ENCODE assay signal across 8 cellular contexts in genomic region chr10:69123747-69124557, GRCh38. TPM values are rescaled to one million over a fixed set of nuclear protein-coding genes. Genes with fewer than 3 reads are reported as not detected.
DNase-seq lines count a peak whose midpoint lies in the region; ATAC-seq and TF ChIP-seq lines count a peak whose summit lies in the region.

VPS26A (plus strand) TSS chr10:69124178; CDS start chr10:69124278, 100 bp downstream.

- peak within 1 kb of the TSS; percentile 95 for H3K4me2 ChIP-seq in mesendoderm (ENCODE audit: low read length)

- peak within 1 kb of the TSS; percentile 97 for H3K4me3 Mint-ChIP-seq in Calu3 (ENCODE audit: low read depth, unreplicated experiment)
- H3K4me3 Mint-ChIP-seq in activated CD8-positive, alpha-beta memory T cell treated with anti-CD3 and anti-CD28 coated beads, Interleukin-2, amount 10 ng/mL, durations not matched to agents 7 days and 5 days = peak within 1 kb of the TSS; percentile 89

- H3K4me1 ChIP-seq in HUES48 (ENCODE audit: control insufficient read depth, insufficient read depth, low read length) = peaks cover 6% of the 10 kb centered on the region; the same call in 1 of the 2 replicates
- no peaks in the 10 kb centered on the region for H3K4me1 ChIP-seq in NT2/D1 (ENCODE audit: insufficient read depth, insufficient read length)
- peaks cover 8% of the 10 kb centered on the region for H3K4me1 ChIP-seq in endocrine pancreas (ENCODE audit: control insufficient read depth, insufficient read depth, low read length)
- H3K4me1 ChIP-seq in mesendoderm (ENCODE audit: control insufficient read depth, low read depth, low read length) = no peaks in the 10 kb centered on the region

- H3K79me2 ChIP-seq in mesendoderm (ENCODE audit: control insufficient read depth, insufficient read depth, low read length) = peaks cover 13% of the 10 kb centered on the region

- no peaks in the 10 kb centered on the region for H3K4me1 Mint-ChIP-seq in Calu3 (ENCODE audit: low read depth, unreplicated experiment)
- H3K4me1 Mint-ChIP-seq in activated CD8-positive, alpha-beta memory T cell treated with anti-CD3 and anti-CD28 coated beads, Interleukin-2, amount 10 ng/mL, durations not matched to agents 7 days and 5 days = peaks cover 29% of the 10 kb centered on the region

- H3K23ac ChIP-seq in mesendoderm (ENCODE audit: low read length) = no peak within 1 kb of the TSS

- H3K27me3 Mint-ChIP-seq in Calu3 (ENCODE audit: unreplicated experiment) = no peaks in the 10 kb centered on the region
- no peaks in the 10 kb centered on the region for H3K27me3 Mint-ChIP-seq in activated CD8-positive, alpha-beta memory T cell treated with anti-CD3 and anti-CD28 coated beads, Interleukin-2, amount 10 ng/mL, durations not matched to agents 7 days and 5 days

- H4K5ac ChIP-seq in mesendoderm (ENCODE audit: low read length) = peak within 1 kb of the TSS; percentile 91

- no peak within 1 kb of the TSS for H2AK5ac ChIP-seq in mesendoderm (ENCODE audit: low read length)

- H3K27ac ChIP-seq in HUES48 (ENCODE audit: low read depth, low read length) (peak within 1 kb of the TSS; percentile 99), mesendoderm (ENCODE audit: low read depth, low read length) (peak within 1 kb of the TSS; percentile 95)

- no peaks in the 10 kb centered on the region for H3K79me1 ChIP-seq in mesendoderm (ENCODE audit: low read length)

- peak within 1 kb of the TSS; percentile 77 for H4K8ac ChIP-seq in mesendoderm (ENCODE audit: low read depth, low read length)

- H3K36me3 ChIP-seq in HUES48 (ENCODE audit: control insufficient read depth, insufficient read depth, low read length) (no peaks in the 10 kb centered on the region), NT2/D1 (ENCODE audit: insufficient read depth, insufficient read length, low read length) (no peaks in the 10 kb centered on the region), endocrine pancreas (ENCODE audit: control insufficient read depth, insufficient read depth, low read length) (no peaks in the 10 kb centered on the region), mesendoderm (ENCODE audit: control insufficient read depth, insufficient read depth, low read length) (no peaks in the 10 kb centered on the region)

- H2BK5ac ChIP-seq in mesendoderm (ENCODE audit: low read length) = peak within 1 kb of the TSS; percentile 91

- no peaks in the 10 kb centered on the region for H3K9me3 ChIP-seq in HUES48 (ENCODE audit: control insufficient read depth, insufficient read depth, low read length)
- no peaks in the 10 kb centered on the region for H3K9me3 ChIP-seq in NT2/D1 (ENCODE audit: insufficient read depth, low read length)
- no peaks in the 10 kb centered on the region for H3K9me3 ChIP-seq in endocrine pancreas (ENCODE audit: control insufficient read depth, low read length)

- CTCF ChIA-PET in Calu3 (lab: Charles Lee) = interaction anchor here (0.6 to 2.1 kb wide), 3 partner anchors 119 to 731 kb away, joined by 3 to 13 read pairs (median 7); partner anchors contain the start of gene DDX21
- CTCF ChIA-PET in activated CD8-positive, alpha-beta memory T cell treated with anti-CD3 and anti-CD28 coated beads, Interleukin-2, amount 10 ng/mL, durations not matched to agents 7 days and 5 days (lab: Charles Lee) = interaction anchor here (1.0 to 2.5 kb wide), 7 partner anchors 30 to 169 kb away, joined by 3 to 7 read pairs (median 5); partner anchors contain the start of gene DDX21

- no CpG with 5 or more reads among the region's 82 CpGs for WGBS in mesendoderm (ENCODE audit: extremely low coverage, insufficient coverage, low lambda C conversion rate)

- H3K9ac ChIP-seq in HUES48 (ENCODE audit: low read depth, low read length) (peak within 1 kb of the TSS; percentile 94), NT2/D1 (ENCODE audit: insufficient read length, low read depth) (peak within 1 kb of the TSS; percentile 94), endocrine pancreas (ENCODE audit: control insufficient read depth, insufficient read depth, low read length) (peak within 1 kb of the TSS; percentile 82), mesendoderm (ENCODE audit: low read length) (peak within 1 kb of the TSS; percentile 99)

- H3K36me3 Mint-ChIP-seq in Calu3 (ENCODE audit: insufficient read depth, unreplicated experiment) = peaks cover 26% of the 10 kb centered on the region
- H3K36me3 Mint-ChIP-seq in activated CD8-positive, alpha-beta memory T cell treated with anti-CD3 and anti-CD28 coated beads, Interleukin-2, amount 10 ng/mL, durations not matched to agents 7 days and 5 days = peaks cover 7% of the 10 kb centered on the region

- TF ChIP-seq CTCF in Calu3 (IDR thresholded peaks at IDR 0.05; ENCODE audit: unreplicated experiment) = no peak

- no peaks in the 10 kb centered on the region for H3K9me3 Mint-ChIP-seq in Calu3 (ENCODE audit: low read depth, unreplicated experiment)
- H3K9me3 Mint-ChIP-seq in activated CD8-positive, alpha-beta memory T cell treated with anti-CD3 and anti-CD28 coated beads, Interleukin-2, amount 10 ng/mL, durations not matched to agents 7 days and 5 days (ENCODE audit: low read depth) = no peaks in the 10 kb centered on the region

- H2BK15ac ChIP-seq in mesendoderm (replicated peaks; ENCODE audit: low read depth) = no peak within 1 kb of the TSS

- peak within 1 kb of the TSS; percentile 96 for H3K18ac ChIP-seq in mesendoderm (ENCODE audit: low read length)

- no TSS peak for BruUV-seq in Calu3 (replicated peaks; lab: Mats Ljungman, UMichigan)

- H2BK120ac ChIP-seq in mesendoderm (ENCODE audit: low read depth, low read length) = no peak within 1 kb of the TSS

- H3K4me3 ChIP-seq in HUES48 (ENCODE audit: low read depth, low read length) = peak within 1 kb of the TSS; percentile 98
- H3K4me3 ChIP-seq in NT2/D1 (ENCODE audit: insufficient read length, low read depth) = peak within 1 kb of the TSS; percentile 84
- H3K4me3 ChIP-seq in endocrine pancreas (ENCODE audit: control insufficient read depth, insufficient read depth, low read length) = peak within 1 kb of the TSS; percentile 88
- peak within 1 kb of the TSS; percentile 98 for H3K4me3 ChIP-seq in mesendoderm (ENCODE audit: low read length)

- peak within 1 kb of the TSS; percentile 95 for H3K27ac Mint-ChIP-seq in Calu3 (ENCODE audit: unreplicated experiment)
- H3K27ac Mint-ChIP-seq in activated CD8-positive, alpha-beta memory T cell treated with anti-CD3 and anti-CD28 coated beads, Interleukin-2, amount 10 ng/mL, durations not matched to agents 7 days and 5 days = peak within 1 kb of the TSS; percentile 94

- intact Hi-C loops in Calu3 (cut with micrococcal nuclease; ENCODE audit: unreplicated experiment) = loop anchor here (2.0 kb wide), 1 partner anchor 97 kb away; the partner anchor contains the start of gene HKDC1

- H3K27me3 ChIP-seq in HUES48 (ENCODE audit: control insufficient read depth, insufficient read depth, low read length) = no peaks in the 10 kb centered on the region
- H3K27me3 ChIP-seq in NT2/D1 (ENCODE audit: insufficient read depth, insufficient read length) = no peaks in the 10 kb centered on the region
- H3K27me3 ChIP-seq in endocrine pancreas (ENCODE audit: control insufficient read depth, insufficient read depth, low read length) = no peaks in the 10 kb centered on the region
- H3K27me3 ChIP-seq in mesendoderm (ENCODE audit: insufficient read depth, low read length, poor library complexity) = no peaks in the 10 kb centered on the region

- peak within 1 kb of the TSS; percentile 98 for H3K56ac ChIP-seq in mesendoderm (ENCODE audit: low read length)

- ATAC-seq in GM21390 (IDR thresholded peaks at IDR 0.05; ENCODE audit: unreplicated experiment) = peak; percentile 80
- peak; percentile 92 for ATAC-seq in activated CD8-positive, alpha-beta memory T cell treated with anti-CD3 and anti-CD28 coated beads, Interleukin-2, amount 10 ng/mL, durations not matched to agents 7 days and 5 days

- DNase-seq in Calu3 = peak; percentile 100
- DNase-seq in NT2/D1 (ENCODE audit: low read depth, low spot score) = peak; percentile 92
- DNase-seq in activated CD8-positive, alpha-beta memory T cell treated with anti-CD3 and anti-CD28 coated beads, Interleukin-2, amount 10 ng/mL, durations not matched to agents 7 days and 5 days = peak; percentile 99
- peak; percentile 99 for DNase-seq in mesendoderm
- DNase-seq in stimulated activated CD8-positive, alpha-beta memory T cell treated with anti-CD3 and anti-CD28 coated beads, Interleukin-15, amount 100 ng/mL, for 1 hour (ENCODE audit: low read depth) = peak; percentile 96

- peak within 1 kb of the TSS; percentile 39 for H3K4ac ChIP-seq in mesendoderm (ENCODE audit: low read depth, low read length)

RNA-seq across cellular contexts. Expression of gene VPS26A, which starts in this region (rescaled TPM):
- total RNA-seq in Calu3 (2022) = 77.1 and 80.3 TPM in 2 replicates
- total RNA-seq in activated CD8-positive, alpha-beta memory T cell treated with anti-CD3 and anti-CD28 coated beads, Interleukin-2, amount 10 ng/mL, durations not matched to agents 7 days and 5 days = 10 to 100 TPM; 53.6 to 58.1 TPM
- 31.3 TPM for polyA plus RNA-seq in mesendoderm (2013, experiment 1 of 2)
- polyA plus RNA-seq in mesendoderm (2013, experiment 2 of 2) = 30.6 TPM

Comparison
In these comparisons a context has a peak if more than half of its experiments do, and no peak if none do; other contexts are left out.
1. Peak in every context shown above with its lines: DNase-seq, ATAC-seq, H3K4me3 ChIP-seq and H3K27ac ChIP-seq.